ENCODE assay signal across 12 cellular contexts in genomic region chr19:4878491-4878968, GRCh38. TPM values are rescaled to one million over a fixed set of nuclear protein-coding genes. Genes with fewer than 3 reads are reported as not detected.
DNase-seq lines count a peak whose midpoint lies in the region; FAIRE-seq and TF ChIP-seq lines count a peak whose summit lies in the region.
"Had no signal": no experiment of that assay in that cellular context is flagged by ENCODE, and none has a peak within 500 bp of the region (broad histone marks: within the 10 kb centered on the region; RNA-seq: fewer than 3 reads in every experiment).

No MANE protein-coding gene starts in this region.

- H3K9me1 ChIP-seq in keratinocyte (ENCODE audit: control insufficient read depth, extremely low read depth, insufficient read depth, low read length): no peaks in the 10 kb centered on the region

- peak; percentile 24 for DNase-seq in activated CD4-positive, alpha-beta T cell treated with anti-CD3 and anti-CD28 coated beads for 48 hours
- DNase-seq in activated CD4-positive, alpha-beta T cell treated with anti-CD3 and anti-CD28 coated beads, Interleukin-2, amount 50 U/mL, for 1 hour: no peak
- DNase-seq in keratinocyte (ENCODE audit: low read depth, low spot score) (no peak), substantia nigra (lab: John Stamatoyannopoulos, UW) (peak in 36 of 49 donors; percentile 42 to 95 (median 69)), NCI-H1417 treated with DMSO at 0.1 percent for 48 hours (lab: John Stamatoyannopoulos, UW) (no peak), HEK293T (ENCODE audit: extremely low spot score) (no peak), WERI-Rb-1 (no peak)
- DNase-seq: activated gamma-delta T cell, NCI-H226 had no signal

- H3K4me1 ChIP-seq in keratinocyte (ENCODE audit: control insufficient read depth, extremely low read depth, insufficient read depth, low read length): no peaks in the 10 kb centered on the region
- H3K4me1 ChIP-seq: A549 had no signal

- TF ChIP-seq CTCF in keratinocyte (optimal IDR thresholded peaks at IDR 0.05 in 1 of 3, IDR thresholded peaks at IDR 0.05 in 1 of 3, conservative IDR thresholded peaks at IDR 0.05 in 1 of 3; ENCODE audit: extremely low read depth in 1 of 3, insufficient read depth in 2 of 3, low read length in 3 of 3) (no peak), WERI-Rb-1 (IDR thresholded peaks at IDR 0.05; ENCODE audit: low read depth, low read length) (no peak)

- H3K27ac ChIP-seq in angular gyrus (ENCODE audit: low read depth, low read length) (peak overlapping the region; percentile 100), keratinocyte (ENCODE audit: control insufficient read depth, insufficient read depth, low read length) (no peak overlapping the region), substantia nigra (ENCODE audit: low read depth, low read length, poor library complexity, severe bottlenecking) (peak overlapping the region; percentile 100), WERI-Rb-1 (no peak overlapping the region)

- H3K9ac ChIP-seq in keratinocyte (ENCODE audit: control insufficient read depth, extremely low read depth, insufficient read depth, low read length): no peak overlapping the region

- no peaks in the 10 kb centered on the region for H3K36me3 ChIP-seq in keratinocyte (ENCODE audit: control insufficient read depth in 2 of 2, extremely low read depth in 1 of 2, insufficient read depth in 2 of 2, low read length in 2 of 2)
- H3K36me3 ChIP-seq in WERI-Rb-1: no peaks in the 10 kb centered on the region

- no peak for FAIRE-seq in keratinocyte (lab: Jason Lieb, UNC)
- FAIRE-seq: A549 had no signal

- no peaks in the 10 kb centered on the region for H4K20me1 ChIP-seq in keratinocyte (ENCODE audit: control insufficient read depth, extremely low read depth, insufficient read depth, low read length)

- dilution Hi-C loops in keratinocyte (cut with MboI; ENCODE audit: extremely low pct_ligation_motif_present, low sequenced_read_pairs): no loop called here

- H3K9me3 ChIP-seq in keratinocyte (ENCODE audit: control insufficient read depth, low read depth, low read length) (no peaks in the 10 kb centered on the region), WERI-Rb-1 (ENCODE audit: severe bottlenecking) (no peaks in the 10 kb centered on the region)
- H3K9me3 ChIP-seq: A549 had no signal

- POLR2A ChIA-PET in HEK293T (lab: Yijun Ruan, JAX): no interaction called here

- H2AFZ ChIP-seq in keratinocyte (ENCODE audit: control insufficient read depth, low read length): peak overlapping the region; percentile 3

- CTCF ChIA-PET in HEK293T (lab: Yijun Ruan, JAX): no interaction called here

- no peak overlapping the region for H3K4me2 ChIP-seq in keratinocyte (ENCODE audit: control insufficient read depth, extremely low read depth, insufficient read depth, low read depth, low read length)
- H3K4me2 ChIP-seq: A549 had no signal

- H3K79me2 ChIP-seq in keratinocyte (ENCODE audit: control insufficient read depth, insufficient read depth, low read length): no peaks in the 10 kb centered on the region

- H3K27me3 ChIP-seq in keratinocyte (ENCODE audit: control insufficient read depth, extremely low read depth, insufficient read depth, low read length) (no peaks in the 10 kb centered on the region), WERI-Rb-1 (ENCODE audit: insufficient read depth, low read depth, severe bottlenecking) (no peaks in the 10 kb centered on the region)

- H3K4me3 ChIP-seq in keratinocyte (ENCODE audit: control insufficient read depth in 2 of 3, extremely low read depth in 1 of 3, insufficient read depth in 2 of 3, low read depth in 1 of 3, low read length in 3 of 3): no peak overlapping the region
- H3K4me3 ChIP-seq in WERI-Rb-1 (ENCODE audit: low read depth, low read length): no peak overlapping the region
- H3K4me3 ChIP-seq: A549 had no signal

TF ChIP-seq in HEK293T, 16 proteins besides CTCF, POLR2A, EP300 and RAD21:
- TF ChIP-seq FOXA1 (IDR thresholded peaks at IDR 0.05): no peak
- no peak for TF ChIP-seq CTBP1 (IDR thresholded peaks at IDR 0.05; ENCODE audit: borderline replicate concordance)
- no peak for TF ChIP-seq LEF1 (IDR thresholded peaks at IDR 0.05; ENCODE audit: borderline replicate concordance)
- no peak for TF ChIP-seq TARDBP (IDR thresholded peaks at IDR 0.05)
- TF ChIP-seq ELF4 (IDR thresholded peaks at IDR 0.05): no peak
- no peak for TF ChIP-seq HDGF (IDR thresholded peaks at IDR 0.05; ENCODE audit: borderline replicate concordance)
- no peak for TF ChIP-seq L3MBTL2 (conservative IDR thresholded peaks at IDR 0.05)
- no peak for TF ChIP-seq FOXM1 (IDR thresholded peaks at IDR 0.05; ENCODE audit: borderline replicate concordance)
- no peak for TF ChIP-seq FOXK2 (IDR thresholded peaks at IDR 0.05)
- no peak for TF ChIP-seq NFRKB (IDR thresholded peaks at IDR 0.05)
- TF ChIP-seq ZNF384 (IDR thresholded peaks at IDR 0.05): no peak
- no peak for TF ChIP-seq PKNOX1 (IDR thresholded peaks at IDR 0.05)
- TF ChIP-seq SUZ12 (IDR thresholded peaks at IDR 0.05): no peak
- no peak for TF ChIP-seq BHLHE40 (IDR thresholded peaks at IDR 0.05; ENCODE audit: borderline replicate concordance)
- no peak for TF ChIP-seq SP1 (IDR thresholded peaks at IDR 0.05)
- no peak for TF ChIP-seq ARNT (IDR thresholded peaks at IDR 0.05)
TF ChIP-seq in HEK293T: peak in this region for 0.

RNA-seq across cellular contexts. Expression of gene PLIN3, which starts 11.1 kb away (rescaled TPM):
- 70.7 to 107 TPM (median 87.3 TPM) in 3 replicates for polyA plus RNA-seq in keratinocyte
- polyA plus RNA-seq in keratinocyte (2011; ENCODE audit: low read depth): 61.7 TPM
- 46.6 and 82.3 TPM in 2 replicates for polyA plus RNA-seq in keratinocyte (2011; cell fraction: cytosol; rRNA removed)
- 46.0 and 54.5 TPM in 2 replicates for polyA plus RNA-seq in keratinocyte (2011; cell fraction: nucleus; rRNA removed)
- 47.4 and 123 TPM in 2 replicates for polyA plus RNA-seq in keratinocyte (2012; ENCODE audit: low replicate concordance)
- 49.4 to 84.6 TPM (median 69.5 TPM) in 3 replicates for polyA minus RNA-seq in keratinocyte
- 278 TPM for polyA minus RNA-seq in keratinocyte (2011; cell fraction: cytosol; rRNA and poly(A)+ RNA removed)
- 94.2 and 112 TPM in 2 replicates for polyA minus RNA-seq in keratinocyte (2011; cell fraction: nucleus; rRNA and poly(A)+ RNA removed)

RNA-seq across cellular contexts. Expression of gene ARRDC5, which starts 24.2 kb away (rescaled TPM):
- not detected in 3 replicates for polyA plus RNA-seq in keratinocyte
- not detected for polyA plus RNA-seq in keratinocyte (2011; ENCODE audit: low read depth)
- not detected in 2 replicates for polyA plus RNA-seq in keratinocyte (2011; cell fraction: cytosol; rRNA removed)
- polyA plus RNA-seq in keratinocyte (2011; cell fraction: nucleus; rRNA removed): not detected in 2 replicates
- not detected in 2 replicates for polyA plus RNA-seq in keratinocyte (2012; ENCODE audit: low replicate concordance)
- not detected in 3 replicates for polyA minus RNA-seq in keratinocyte
- polyA minus RNA-seq in keratinocyte (2011; cell fraction: cytosol; rRNA and poly(A)+ RNA removed): not detected
- not detected in 2 replicates for polyA minus RNA-seq in keratinocyte (2011; cell fraction: nucleus; rRNA and poly(A)+ RNA removed)
- polyA plus RNA-seq: A549, fibroblast of lung had no signal

RNA-seq across cellular contexts. Expression of gene UHRF1, which starts 30.8 kb away (rescaled TPM):
- polyA plus RNA-seq in keratinocyte: 3.2 to 16.3 TPM (median 9.7 TPM) in 3 replicates
- polyA plus RNA-seq in keratinocyte (2011; ENCODE audit: low read depth): 0.55 TPM
- polyA plus RNA-seq in keratinocyte (2011; cell fraction: cytosol; rRNA removed): 2.9 and 4.4 TPM in 2 replicates
- polyA plus RNA-seq in keratinocyte (2011; cell fraction: nucleus; rRNA removed): 10.1 and 10.7 TPM in 2 replicates
- polyA plus RNA-seq in keratinocyte (2012; ENCODE audit: low replicate concordance): 0.78 and 20.4 TPM in 2 replicates
- polyA minus RNA-seq in keratinocyte: 1.6 to 22.7 TPM (median 8.4 TPM) in 3 replicates
- polyA minus RNA-seq in keratinocyte (2011; cell fraction: cytosol; rRNA and poly(A)+ RNA removed): 10.0 TPM
- 5.3 and 5.5 TPM in 2 replicates for polyA minus RNA-seq in keratinocyte (2011; cell fraction: nucleus; rRNA and poly(A)+ RNA removed)

RNA-seq across cellular contexts. Expression of gene TICAM1, which starts 47.0 kb away (rescaled TPM):
- polyA plus RNA-seq in keratinocyte: 2.1 to 2.5 TPM (median 2.2 TPM) in 3 replicates
- 15.3 TPM for polyA plus RNA-seq in keratinocyte (2011; ENCODE audit: low read depth)
- polyA plus RNA-seq in keratinocyte (2011; cell fraction: cytosol; rRNA removed): 4.8 and 12.4 TPM in 2 replicates
- polyA plus RNA-seq in keratinocyte (2011; cell fraction: nucleus; rRNA removed): 9.6 and 17.4 TPM in 2 replicates
- 26.6 and 33.4 TPM in 2 replicates for polyA plus RNA-seq in keratinocyte (2012; ENCODE audit: low replicate concordance)
- 1.6 to 16.6 TPM (median 2.1 TPM) in 3 replicates for polyA minus RNA-seq in keratinocyte
- 13.0 TPM for polyA minus RNA-seq in keratinocyte (2011; cell fraction: cytosol; rRNA and poly(A)+ RNA removed)
- 11.9 and 14.1 TPM in 2 replicates for polyA minus RNA-seq in keratinocyte (2011; cell fraction: nucleus; rRNA and poly(A)+ RNA removed)

Comparison
In these comparisons a context has a peak if more than half of its experiments do, and no peak if none do; other contexts are left out.
1. DNase-seq: peak in activated CD4-positive, alpha-beta T cell treated with anti-CD3 and anti-CD28 coated beads for 48 hours (single experiment) and substantia nigra (36 of 49); none in activated CD4-positive, alpha-beta T cell treated with anti-CD3 and anti-CD28 coated beads, Interleukin-2, amount 50 U/mL, for 1 hour (single experiment), keratinocyte (single experiment), NCI-H1417 treated with DMSO at 0.1 percent for 48 hours (single experiment), HEK293T (single experiment) and WERI-Rb-1 (single experiment).
2. H3K27ac ChIP-seq: peak in angular gyrus (single experiment) and substantia nigra (single experiment); none in keratinocyte (single experiment) and WERI-Rb-1 (single experiment).